In the genomic region with DNA sequence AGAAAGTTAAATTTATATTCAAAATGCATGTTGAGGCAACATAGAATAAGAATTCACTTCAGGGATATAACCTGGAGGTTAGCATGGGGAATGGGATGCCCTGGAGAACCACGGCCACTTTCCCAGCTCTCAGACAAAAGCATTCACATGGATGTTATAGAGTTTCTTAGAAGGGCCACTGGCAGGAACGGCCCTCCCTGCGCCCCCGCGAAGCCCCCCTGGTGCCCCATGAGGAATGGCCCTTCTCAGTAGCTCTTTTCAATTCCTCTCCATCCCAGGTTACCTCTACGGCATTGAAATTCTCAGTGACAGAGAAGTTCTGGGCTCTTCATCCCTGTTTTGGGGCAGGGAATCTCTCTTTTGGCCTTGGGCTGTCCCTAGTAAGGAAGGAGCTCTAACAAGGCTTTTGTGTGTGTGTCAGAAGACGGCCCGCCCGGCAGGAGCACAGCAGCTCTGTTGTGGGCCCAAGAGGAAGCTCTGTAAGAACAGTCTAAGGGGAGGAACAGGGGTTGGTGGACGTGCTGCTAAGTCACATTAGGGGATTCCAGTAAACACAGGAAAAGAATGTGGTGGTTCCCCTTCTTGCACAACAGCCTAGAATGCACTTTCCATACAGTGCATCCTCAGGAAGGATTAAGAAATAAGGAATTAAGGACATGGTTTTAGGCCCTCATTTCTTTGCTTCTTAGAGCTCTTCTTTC, we compare ENCODE assay signal across 10 cellular contexts.
A peak's percentile ranks its signal among the peaks of the same experiment; 100 is the strongest.
DNase-seq lines count a peak whose midpoint lies in the region; TF ChIP-seq lines count a peak whose summit lies in the region.
"Had no signal": no experiment of that assay in that cellular context is flagged by ENCODE, and none has a peak within 500 bp of the region (broad histone marks: within the 10 kb centered on the region; RNA-seq: fewer than 3 reads in every experiment).

No MANE protein-coding gene starts in this region.

- POLR2A ChIA-PET in AG04450 (lab: Yijun Ruan, JAX): interaction anchor here (0.5 to 0.9 kb wide), 3 partner anchors 131 to 194 kb away, joined by 3 to 5 read pairs (median 3); no protein-coding TSS in a partner anchor
- POLR2A ChIA-PET in Caco-2 (lab: Charles Lee): no interaction called here

- H3K27me3 ChIP-seq in AG04450 (ENCODE audit: control insufficient read depth, insufficient read depth, low read length): no peaks in the 10 kb centered on the region
- H3K27me3 ChIP-seq in Caco-2 (replicated peaks; ENCODE audit: control insufficient read depth, insufficient read depth, low read length): no peaks in the 10 kb centered on the region

- H3K27me3 Mint-ChIP-seq in mesothelial cell of epicardium (ENCODE audit: low read depth): no peaks in the 10 kb centered on the region
- H3K27me3 Mint-ChIP-seq in Caco-2 (ENCODE audit: insufficient read depth, unreplicated experiment): peaks cover 2% of the 10 kb centered on the region

- DNase-seq in AG04450 (ENCODE audit: low read depth, low spot score) (peak; percentile 63), HK-2 (ENCODE audit: unreplicated experiment) (peak; percentile 52), epithelial cell of esophagus (ENCODE audit: low read depth) (peak; percentile 84), mesothelial cell of epicardium (ENCODE audit: low spot score in 2 of 2, unreplicated experiment in 2 of 2) (no peak), Caco-2 (no peak), GF-D8 (lab: John Stamatoyannopoulos, UW) (no peak), midbrain (lab: John Stamatoyannopoulos, UW) (no peak), DMS53 treated with DMSO at 0.1 percent for 48 hours (lab: John Stamatoyannopoulos, UW; ENCODE audit: unreplicated experiment) (no peak)
- DNase-seq: CD4-positive, alpha-beta memory T cell; NCI-H1105 treated with DMSO at 0.1 percent for 48 hours had no signal

- H3K9me3 Mint-ChIP-seq in mesothelial cell of epicardium: no peaks in the 10 kb centered on the region
- no peaks in the 10 kb centered on the region for H3K9me3 Mint-ChIP-seq in Caco-2 (ENCODE audit: unreplicated experiment)
- H3K9me3 Mint-ChIP-seq: CD4-positive, alpha-beta memory T cell had no signal

- intact Hi-C loops in Caco-2 (cut with micrococcal nuclease; ENCODE audit: unreplicated experiment): loop anchor here (5.0 kb wide), 2 partner anchors 69 to 159 kb away; no protein-coding TSS in a partner anchor

- H3K9me3 ChIP-seq in AG04450 (ENCODE audit: control insufficient read depth, insufficient read depth, low read length) (no peaks in the 10 kb centered on the region), Caco-2 (no peaks in the 10 kb centered on the region)

- CTCF ChIA-PET in AG04450 (lab: Charles Lee): interaction anchor here (0.6 to 7.8 kb wide), 5 partner anchors 171 to 379 kb away, joined by 3 to 364 read pairs (median 4); no protein-coding TSS in a partner anchor
- CTCF ChIA-PET in Caco-2 (lab: Charles Lee): no interaction called here

- H3K27ac Mint-ChIP-seq in mesothelial cell of epicardium (peak overlapping the region; percentile 44), Caco-2 (ENCODE audit: unreplicated experiment) (no peak overlapping the region)
- H3K27ac Mint-ChIP-seq: CD4-positive, alpha-beta memory T cell had no signal

- no peaks in the 10 kb centered on the region for H3K4me1 ChIP-seq in Caco-2

- H3K4me3 ChIP-seq in AG04450 (ENCODE audit: low read depth, low read length): no peak overlapping the region
- no peak overlapping the region for H3K4me3 ChIP-seq in epithelial cell of esophagus (ENCODE audit: low read length)
- H3K4me3 ChIP-seq in Caco-2 (ENCODE audit: low read depth, low read length): no peak overlapping the region

- H3K36me3 ChIP-seq in Caco-2 (ENCODE audit: control insufficient read depth, insufficient read depth, low read length): no peaks in the 10 kb centered on the region

- H3K4me1 Mint-ChIP-seq in mesothelial cell of epicardium (peaks cover 11% of the 10 kb centered on the region), Caco-2 (ENCODE audit: low read depth, unreplicated experiment) (no peaks in the 10 kb centered on the region)

- TF ChIP-seq CTCF in AG04450 (IDR thresholded peaks at IDR 0.05; ENCODE audit: low read depth, low read length) (no peak), epithelial cell of esophagus (IDR thresholded peaks at IDR 0.05; ENCODE audit: insufficient read depth, low read depth, low read length, missing control alignments) (no peak), mesothelial cell of epicardium (IDR thresholded peaks at IDR 0.05; ENCODE audit: unreplicated experiment) (no peak), Caco-2 (IDR thresholded peaks at IDR 0.05; ENCODE audit: insufficient read depth in 1 of 2, low read depth in 1 of 2, low read length in 1 of 2, severe bottlenecking in 1 of 2, unreplicated experiment in 1 of 2) (no peak)

- H3K36me3 Mint-ChIP-seq in mesothelial cell of epicardium (no peaks in the 10 kb centered on the region), Caco-2 (ENCODE audit: insufficient read depth, unreplicated experiment) (no peaks in the 10 kb centered on the region)
- H3K36me3 Mint-ChIP-seq: CD4-positive, alpha-beta memory T cell had no signal

- H3K27ac ChIP-seq in AG04450 (ENCODE audit: low read depth, low read length): peak overlapping the region; percentile 70

- H3K4me3 Mint-ChIP-seq in mesothelial cell of epicardium (no peak overlapping the region), Caco-2 (ENCODE audit: unreplicated experiment) (no peak overlapping the region)
- H3K4me3 Mint-ChIP-seq: CD4-positive, alpha-beta memory T cell had no signal

- BruUV-seq in Caco-2 (replicated peaks; lab: Mats Ljungman, UMichigan): no TSS peak

Comparison
In these comparisons a context has a peak if more than half of its experiments do, and no peak if none do; other contexts are left out.
1. DNase-seq: peak in AG04450 (single experiment), HK-2 (single experiment) and epithelial cell of esophagus (single experiment); none in mesothelial cell of epicardium (0 of 2), Caco-2 (0 of 2), GF-D8 (single experiment), midbrain (single experiment) and DMS53 treated with DMSO at 0.1 percent for 48 hours (single experiment).